Comparison of ENCODE assay signal across 8 cellular contexts in genomic region chr1:155591770-155592169, GRCh38.
DNase-seq lines count a peak whose midpoint lies in the region; ATAC-seq and TF ChIP-seq lines count a peak whose summit lies in the region.

No MANE protein-coding gene starts in this region.

- no peaks in the 10 kb centered on the region for H3K9me3 Mint-ChIP-seq in stimulated activated naive B cell treated with anti-CD40 and anti-IgM and Interleukin-4, amounts not matched to agents 10 μg/mL and 1 μg/mL and 100 μg/mL, for 72 hours

- H3K4me3 Mint-ChIP-seq in stimulated activated naive B cell treated with anti-CD40 and anti-IgM and Interleukin-4, amounts not matched to agents 10 μg/mL and 1 μg/mL and 100 μg/mL, for 72 hours, result no peak overlapping the region

- no peak overlapping the region for H3K27ac Mint-ChIP-seq in stimulated activated naive B cell treated with anti-CD40 and anti-IgM and Interleukin-4, amounts not matched to agents 10 μg/mL and 1 μg/mL and 100 μg/mL, for 72 hours

- peak; percentile 33 for TF ChIP-seq CTCF in HFF-Myc (IDR thresholded peaks at IDR 0.05; ENCODE audit: low read depth, low read length, missing control alignments)
- TF ChIP-seq CTCF in astrocyte of the spinal cord (IDR thresholded peaks at IDR 0.05; ENCODE audit: low read depth, low read length), result peak; percentile 47

- H3K36me3 Mint-ChIP-seq in stimulated activated naive B cell treated with anti-CD40 and anti-IgM and Interleukin-4, amounts not matched to agents 10 μg/mL and 1 μg/mL and 100 μg/mL, for 72 hours, result peaks cover 0 to 4% of the 10 kb centered on the region in 2 donors

- H3K4me1 Mint-ChIP-seq in stimulated activated naive B cell treated with anti-CD40 and anti-IgM and Interleukin-4, amounts not matched to agents 10 μg/mL and 1 μg/mL and 100 μg/mL, for 72 hours, result peaks cover 0 to 4% of the 10 kb centered on the region in 2 donors

- DNase-seq in DMS153 treated with DMSO at 0.1 percent for 48 hours (lab: John Stamatoyannopoulos, UW; ENCODE audit: unreplicated experiment), result peak; percentile 62
- DNase-seq in HFF-Myc (ENCODE audit: extremely low read depth, low read depth), result peak; percentile 43
- peak; percentile 73 for DNase-seq in NCI-H748 treated with DMSO at 0.1 percent for 48 hours (lab: John Stamatoyannopoulos, UW)
- peak; percentile 65 for DNase-seq in astrocyte of the spinal cord (ENCODE audit: low read depth, low spot score)
- DNase-seq in iPS DF 4.7 (ENCODE audit: extremely low read depth, low spot score), result peak; percentile 46
- no peak for DNase-seq in stimulated activated naive B cell treated with anti-CD40 and anti-IgM and Interleukin-4, amounts not matched to agents 10 μg/mL and 1 μg/mL and 100 μg/mL, for 72 hours

- no peaks in the 10 kb centered on the region for H3K27me3 Mint-ChIP-seq in stimulated activated naive B cell treated with anti-CD40 and anti-IgM and Interleukin-4, amounts not matched to agents 10 μg/mL and 1 μg/mL and 100 μg/mL, for 72 hours

- in situ Hi-C loops in astrocyte of the spinal cord (cut with HindIII; ENCODE audit: low sequenced_read_pairs), result no loop called here

- H3K4me3 ChIP-seq in HFF-Myc (replicated peaks; ENCODE audit: low read depth, low read length), result no peak overlapping the region
- no peak overlapping the region for H3K4me3 ChIP-seq in astrocyte of the spinal cord (ENCODE audit: low read depth, low read length)

- peak; percentile 55 to 68 for ATAC-seq in stimulated activated naive B cell treated with anti-CD40 and anti-IgM and Interleukin-4, amounts not matched to agents 10 μg/mL and 1 μg/mL and 100 μg/mL, for 72 hours (replicated peaks)
- ATAC-seq in GM19351 (IDR thresholded peaks at IDR 0.05; ENCODE audit: unreplicated experiment), result no peak
- no peak for ATAC-seq in GM21360 (IDR thresholded peaks at IDR 0.05; ENCODE audit: unreplicated experiment)

Comparison
In these comparisons a context has a peak if more than half of its experiments do, and no peak if none do; other contexts are left out.
1. ATAC-seq: peak in stimulated activated naive B cell treated with anti-CD40 and anti-IgM and Interleukin-4, amounts not matched to agents 10 μg/mL and 1 μg/mL and 100 μg/mL, for 72 hours (2 of 2); none in GM19351 (single experiment) and GM21360 (single experiment).